In the genomic region with DNA sequence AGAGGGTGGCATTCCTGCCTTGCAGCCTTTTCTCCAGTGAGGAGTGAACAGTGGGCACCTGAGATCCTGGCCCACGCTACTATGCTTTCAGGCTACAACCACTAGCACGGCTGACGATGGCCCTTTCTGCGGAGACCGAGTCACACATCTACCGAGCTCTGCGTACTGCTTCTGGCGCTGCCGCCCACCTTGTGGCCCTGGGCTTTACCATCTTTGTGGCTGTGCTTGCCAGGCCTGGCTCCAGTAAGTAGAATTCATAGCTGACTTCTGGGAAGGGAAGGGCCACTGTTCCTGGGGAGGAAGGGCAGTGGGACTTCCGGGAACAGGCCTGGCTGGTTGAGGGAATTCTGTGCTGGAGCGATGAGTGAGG, we compare ENCODE assay signal across 8 cellular contexts. TPM values are rescaled to one million over a fixed set of nuclear protein-coding genes. Genes with fewer than 3 reads are reported as not detected.
A peak's percentile ranks its signal among the peaks of the same experiment; 100 is the strongest.
DNase-seq lines count a peak whose midpoint lies in the region; ATAC-seq and TF ChIP-seq lines count a peak whose summit lies in the region.

No MANE protein-coding gene starts in this region.

- H3K4me1 Mint-ChIP-seq in dendritic cell treated with granulocyte-macrophage colony-stimulating factor and Interleukin-4, amounts not matched to agents 40 ng/mL and 50 ng/mL, for 4 days (ENCODE audit: low read depth), result peaks cover 84% of the 10 kb centered on the region
- peaks cover 25% of the 10 kb centered on the region for H3K4me1 Mint-ChIP-seq in nephron

- H2AFZ ChIP-seq in Karpas-422 (ENCODE audit: low read length), result peak overlapping the region; percentile 34; the same call in 1 of the 2 replicates

- peak overlapping the region; percentile 88 for H3K9ac ChIP-seq in Karpas-422 (ENCODE audit: low read length)

- POLR2A ChIA-PET in BJ (lab: Charles Lee), result no interaction called here

- peaks cover 23% of the 10 kb centered on the region for H3K36me3 ChIP-seq in BJ (ENCODE audit: control insufficient read depth, insufficient read depth, low read length)
- peaks cover 8% of the 10 kb centered on the region; the same call in 1 of the 2 replicates for H3K36me3 ChIP-seq in Karpas-422 (ENCODE audit: insufficient read depth, low read length)

- H3K79me2 ChIP-seq in Karpas-422 (ENCODE audit: low read length), result peaks cover 36% of the 10 kb centered on the region

- peak overlapping the region; percentile 90 for H3K4me3 Mint-ChIP-seq in dendritic cell treated with granulocyte-macrophage colony-stimulating factor and Interleukin-4, amounts not matched to agents 40 ng/mL and 50 ng/mL, for 4 days
- peak overlapping the region; percentile 96 to 97 (median 97) for H3K4me3 Mint-ChIP-seq in nephron

- H3K4me1 ChIP-seq in Karpas-422 (ENCODE audit: low read length), result peaks cover 36% of the 10 kb centered on the region

- H3K9me3 Mint-ChIP-seq in dendritic cell treated with granulocyte-macrophage colony-stimulating factor and Interleukin-4, amounts not matched to agents 40 ng/mL and 50 ng/mL, for 4 days, result no peaks in the 10 kb centered on the region
- H3K9me3 Mint-ChIP-seq in nephron, result no peaks in the 10 kb centered on the region

- no peaks in the 10 kb centered on the region for H3K9me2 ChIP-seq in Karpas-422 (replicated peaks; ENCODE audit: insufficient read depth, low read length)

- H3K27ac Mint-ChIP-seq in dendritic cell treated with granulocyte-macrophage colony-stimulating factor and Interleukin-4, amounts not matched to agents 40 ng/mL and 50 ng/mL, for 4 days, result peak overlapping the region; percentile 93
- peak overlapping the region in 2 of 3 experiments; percentile 93 to 97 for H3K27ac Mint-ChIP-seq in nephron

- H3K36me3 Mint-ChIP-seq in dendritic cell treated with granulocyte-macrophage colony-stimulating factor and Interleukin-4, amounts not matched to agents 40 ng/mL and 50 ng/mL, for 4 days (ENCODE audit: low read depth), result peaks cover 79% of the 10 kb centered on the region
- peaks cover 14% of the 10 kb centered on the region for H3K36me3 Mint-ChIP-seq in nephron (ENCODE audit: low read depth)

- H3K27me3 ChIP-seq in BJ (ENCODE audit: control insufficient read depth, insufficient read depth, low read length), result no peaks in the 10 kb centered on the region
- no peaks in the 10 kb centered on the region for H3K27me3 ChIP-seq in Karpas-422 (ENCODE audit: low read length)

- H3K9me3 ChIP-seq in Karpas-422 (ENCODE audit: low read length), result no peaks in the 10 kb centered on the region

- CTCF ChIA-PET in BJ (lab: Yijun Ruan, JAX), result interaction anchor here (0.6 to 7.3 kb wide), 6 partner anchors 11 to 199 kb away, joined by 4 to 98 read pairs (median 8); partner anchors contain the start of gene RASSF1

- DNase-seq in BJ (ENCODE audit: low read depth) (no peak), Karpas-422 (no peak), occipital lobe (lab: John Stamatoyannopoulos, UW) (no peak), NCI-H1930 (lab: John Stamatoyannopoulos, UW) (no peak)

- no peak overlapping the region for H3K27ac ChIP-seq in Karpas-422 (ENCODE audit: low read length)

- peak overlapping the region; percentile 85 for H3K4me3 ChIP-seq in BJ (ENCODE audit: low read depth, low read length)
- H3K4me3 ChIP-seq in Karpas-422 (ENCODE audit: low read length), result peak overlapping the region; percentile 85

- H4K20me1 ChIP-seq in Karpas-422 (ENCODE audit: insufficient read depth, low read depth, low read length), result no peaks in the 10 kb centered on the region; the same call in 1 of the 2 replicates

- no peak for ATAC-seq in GM18520 (IDR thresholded peaks at IDR 0.05; ENCODE audit: unreplicated experiment)
- ATAC-seq in GM18873 (IDR thresholded peaks at IDR 0.05; ENCODE audit: low FRiP score, unreplicated experiment), result no peak

- H3K27me3 Mint-ChIP-seq in dendritic cell treated with granulocyte-macrophage colony-stimulating factor and Interleukin-4, amounts not matched to agents 40 ng/mL and 50 ng/mL, for 4 days, result no peaks in the 10 kb centered on the region
- no peaks in the 10 kb centered on the region for H3K27me3 Mint-ChIP-seq in nephron (ENCODE audit: low read depth)

- TF ChIP-seq CTCF in BJ (IDR thresholded peaks at IDR 0.05; ENCODE audit: insufficient read depth, low read depth, low read length) (no peak), nephron (IDR thresholded peaks at IDR 0.05; ENCODE audit: unreplicated experiment in 3 of 3) (no peak)

- H3K4me2 ChIP-seq in Karpas-422 (ENCODE audit: low read depth, low read length, poor library complexity, severe bottlenecking), result peak overlapping the region; percentile 99

- intact Hi-C loops in dendritic cell treated with granulocyte-macrophage colony-stimulating factor and Interleukin-4, amounts not matched to agents 40 ng/mL and 50 ng/mL, for 4 days (cut with micrococcal nuclease), result loop anchor here (1.0 kb wide), 1 partner anchor 8 kb away; the partner anchor contains the start of gene TMEM115

RNA-seq across cellular contexts. Expression of gene CYB561D2, which starts 0.6 kb away (rescaled TPM):
- 22.3 and 39.3 TPM in 2 replicates for polyA plus RNA-seq in BJ (2011; rRNA removed)
- polyA minus RNA-seq in BJ (2011; rRNA and poly(A)+ RNA removed), result 16.0 and 22.9 TPM in 2 replicates
- total RNA-seq in Karpas-422 (2014; rRNA removed; shearing (Covaris generic); ENCODE audit: low replicate concordance), result 32.5 and 35.0 TPM in 2 replicates
- total RNA-seq in occipital lobe, result 10.0 TPM

RNA-seq across cellular contexts. Expression of gene NPRL2, which starts 0.7 kb away (rescaled TPM):
- 31.4 and 45.0 TPM in 2 replicates for polyA plus RNA-seq in BJ (2011; rRNA removed)
- polyA minus RNA-seq in BJ (2011; rRNA and poly(A)+ RNA removed), result 18.3 and 42.5 TPM in 2 replicates
- 51.2 and 71.1 TPM in 2 replicates for total RNA-seq in Karpas-422 (2014; rRNA removed; shearing (Covaris generic); ENCODE audit: low replicate concordance)
- total RNA-seq in occipital lobe, result 19.0 TPM

RNA-seq across cellular contexts. Expression of gene ZMYND10, which starts 5.8 kb away (rescaled TPM):
- 0.65 and 1.3 TPM in 2 replicates for polyA plus RNA-seq in BJ (2011; rRNA removed)
- polyA minus RNA-seq in BJ (2011; rRNA and poly(A)+ RNA removed), result 0.52 and 0.57 TPM in 2 replicates
- 1.3 and 1.4 TPM in 2 replicates for total RNA-seq in Karpas-422 (2014; rRNA removed; shearing (Covaris generic); ENCODE audit: low replicate concordance)
- total RNA-seq in occipital lobe, result 2.5 TPM

RNA-seq across cellular contexts. Expression of gene TMEM115, which starts 8.0 kb away (rescaled TPM):
- 47.0 and 75.4 TPM in 2 replicates for polyA plus RNA-seq in BJ (2011; rRNA removed)
- 39.3 and 64.8 TPM in 2 replicates for polyA minus RNA-seq in BJ (2011; rRNA and poly(A)+ RNA removed)
- total RNA-seq in Karpas-422 (2014; rRNA removed; shearing (Covaris generic); ENCODE audit: low replicate concordance), result 13.8 and 25.8 TPM in 2 replicates
- 19.8 TPM for total RNA-seq in occipital lobe

RNA-seq across cellular contexts. Expression of gene RASSF1, which starts 10.7 kb away (rescaled TPM):
- polyA plus RNA-seq in BJ (2011; rRNA removed), result 55.2 and 80.2 TPM in 2 replicates
- polyA minus RNA-seq in BJ (2011; rRNA and poly(A)+ RNA removed), result 22.0 and 33.1 TPM in 2 replicates
- 33.3 and 69.4 TPM in 2 replicates for total RNA-seq in Karpas-422 (2014; rRNA removed; shearing (Covaris generic); ENCODE audit: low replicate concordance)
- 7.8 TPM for total RNA-seq in occipital lobe
